In genomic region chr5:100772011-100772410, GRCh38 we compare ENCODE assay signal across 31 cellular contexts.
DNase-seq lines count a peak whose midpoint lies in the region; ATAC-seq, FAIRE-seq and TF ChIP-seq lines count a peak whose summit lies in the region.
"Had no signal": no experiment of that assay in that cellular context is flagged by ENCODE, and none has a peak within 500 bp of the region (broad histone marks: within the 10 kb centered on the region; RNA-seq: fewer than 3 reads in every experiment).

No MANE protein-coding gene starts in this region.

- no peaks in the 10 kb centered on the region for H3K9me2 ChIP-seq in GM23338 (ENCODE audit: insufficient read depth)

- H3K9me3 Mint-ChIP-seq in GM23338: peaks cover 4% of the 10 kb centered on the region; the same call in 1 of the 3 replicates
- H3K9me3 Mint-ChIP-seq in activated CD4-positive, alpha-beta memory T cell treated with anti-CD3 and anti-CD28 coated beads for 36 hours: no peaks in the 10 kb centered on the region
- H3K9me3 Mint-ChIP-seq: activated naive CD8-positive, alpha-beta T cell treated with anti-CD3 and anti-CD28 coated beads, Interleukin-2, amount 50 U/mL, for 24 hours; activated T-cell treated with anti-CD3 and anti-CD28 coated beads, Interleukin-2, amount 50 U/mL, for 24 hours; central memory CD8-positive, alpha-beta T cell; natural killer cell treated with Interleukin-12 subunit alpha and Interleukin-12 subunit beta and Interleukin-15 and Interleukin-18, amount 100 ng/mL, for 72 hours had no signal

- POLR2A ChIA-PET in H1 (lab: Charles Lee; ENCODE audit: partially characterized antibody): no interaction called here
- POLR2A ChIA-PET in activated CD4-positive, alpha-beta memory T cell treated with anti-CD3 and anti-CD28 coated beads for 36 hours (lab: Charles Lee): no interaction called here

- no peak overlapping the region for H2BK15ac ChIP-seq in H1 (ENCODE audit: low read length)

- H3F3A ChIP-seq in GM23338 (replicated peaks; ENCODE audit: low read depth): no peaks in the 10 kb centered on the region

- no peak for TF ChIP-seq CTCF in GM23338 (conservative IDR thresholded peaks at IDR 0.05; ENCODE audit: low read depth in 2 of 2)
- no peak for TF ChIP-seq CTCF in H1 (IDR thresholded peaks at IDR 0.05; ENCODE audit: control extremely low read depth in 1 of 3, insufficient read depth in 1 of 3, low read depth in 1 of 3, low read length in 3 of 3)

- no peak overlapping the region for H3K4me3 Mint-ChIP-seq in GM23338
- H3K4me3 Mint-ChIP-seq in activated CD4-positive, alpha-beta memory T cell treated with anti-CD3 and anti-CD28 coated beads for 36 hours: no peak overlapping the region
- H3K4me3 Mint-ChIP-seq: activated naive CD8-positive, alpha-beta T cell treated with anti-CD3 and anti-CD28 coated beads, Interleukin-2, amount 50 U/mL, for 24 hours; activated T-cell treated with anti-CD3 and anti-CD28 coated beads, Interleukin-2, amount 50 U/mL, for 24 hours; CD4-positive, CD25-positive, alpha-beta regulatory T cell; central memory CD8-positive, alpha-beta T cell; H9; natural killer cell treated with Interleukin-12 subunit alpha and Interleukin-12 subunit beta and Interleukin-15 and Interleukin-18, amount 100 ng/mL, for 72 hours; stimulated activated naive CD8-positive, alpha-beta T cell treated with anti-CD3 and anti-CD28 coated beads, Interleukin-15, amount 100 ng/mL, for 72 hours had no signal

- H3K4ac ChIP-seq in H1 (replicated peaks; ENCODE audit: insufficient read length, low read depth, low read length): no peak overlapping the region

- no peak for TF ChIP-seq POLR2A in H1 (IDR thresholded peaks at IDR 0.05; ENCODE audit: control extremely low read depth in 1 of 2, low read depth in 2 of 2, low read length in 2 of 2)

- no peak overlapping the region for H3K18ac ChIP-seq in H1 (ENCODE audit: extremely low read depth, low read length)

- H2BK5ac ChIP-seq in H1 (ENCODE audit: low read depth, low read length): no peak overlapping the region

- H3K27me3 ChIP-seq in GM23338 (ENCODE audit: insufficient read depth) (no peaks in the 10 kb centered on the region), H1 (replicated peaks in 1 of 4; ENCODE audit: control insufficient read depth in 3 of 4, extremely low read depth in 1 of 4, insufficient read depth in 3 of 4, low read length in 3 of 4) (no peaks in the 10 kb centered on the region)
- H3K27me3 ChIP-seq: thyroid gland, vagina had no signal

- no peaks in the 10 kb centered on the region for H4K20me1 ChIP-seq in GM23338 (replicated peaks; ENCODE audit: insufficient read depth)
- no peaks in the 10 kb centered on the region for H4K20me1 ChIP-seq in H1 (replicated peaks in 1 of 2; ENCODE audit: control insufficient read depth in 1 of 2, insufficient read depth in 2 of 2, low read length in 2 of 2)

- no peak overlapping the region for H3K23ac ChIP-seq in H1 (ENCODE audit: insufficient read length)

- H3K14ac ChIP-seq in H1 (ENCODE audit: insufficient read length): no peak overlapping the region

- H3K56ac ChIP-seq in H1 (replicated peaks; ENCODE audit: insufficient read length, low read depth, low read length): no peak overlapping the region

- H3K27me3 Mint-ChIP-seq in GM23338 (ENCODE audit: insufficient read depth, low read depth, poor library complexity): no peaks in the 10 kb centered on the region
- no peaks in the 10 kb centered on the region for H3K27me3 Mint-ChIP-seq in activated CD4-positive, alpha-beta memory T cell treated with anti-CD3 and anti-CD28 coated beads for 36 hours
- H3K27me3 Mint-ChIP-seq: activated naive CD8-positive, alpha-beta T cell treated with anti-CD3 and anti-CD28 coated beads, Interleukin-2, amount 50 U/mL, for 24 hours; CD4-positive, CD25-positive, alpha-beta regulatory T cell; central memory CD8-positive, alpha-beta T cell; stimulated activated naive CD8-positive, alpha-beta T cell treated with anti-CD3 and anti-CD28 coated beads, Interleukin-15, amount 100 ng/mL, for 72 hours had no signal

- H3K27ac ChIP-seq in GM23338 (ENCODE audit: low read depth) (no peak overlapping the region), H1 (ENCODE audit: low read depth, low read length) (no peak overlapping the region)
- H3K27ac ChIP-seq: 22Rv1, parathyroid adenoma, thyroid gland, vagina had no signal

- no peak overlapping the region for H2BK20ac ChIP-seq in H1 (ENCODE audit: low read length)

- H4K5ac ChIP-seq in H1 (ENCODE audit: insufficient read length, low read depth, low read length): no peak overlapping the region

- CTCF ChIA-PET in H1 (lab: Charles Lee; ENCODE audit: partially characterized antibody): interaction anchor here (0.6 to 1.7 kb wide), 5 partner anchors 11 to 892 kb away, joined by 3 to 6 read pairs (median 5); no protein-coding TSS in a partner anchor
- CTCF ChIA-PET in activated CD4-positive, alpha-beta memory T cell treated with anti-CD3 and anti-CD28 coated beads for 36 hours (lab: Charles Lee): interaction anchor here (1.2 to 1.6 kb wide), 2 partner anchors 16 to 131 kb away, joined by 5 to 7 read pairs; partner anchors contain the start of gene ST8SIA4

- no peak overlapping the region for H4K8ac ChIP-seq in H1 (ENCODE audit: extremely low read depth, insufficient read depth, low read length)

- H2BK12ac ChIP-seq in H1 (ENCODE audit: low read depth, low read length): no peak overlapping the region

- H3K4me3 ChIP-seq in GM23338: no peak overlapping the region
- no peak overlapping the region for H3K4me3 ChIP-seq in H1 (ENCODE audit: extremely low read depth in 1 of 4, insufficient read depth in 2 of 4, low read depth in 3 of 4, low read length in 4 of 4)
- H3K4me3 ChIP-seq: mucosa of descending colon, thyroid gland, vagina had no signal

- no peak overlapping the region for H4K91ac ChIP-seq in H1 (replicated peaks; ENCODE audit: insufficient read length, low read length)

- intact Hi-C loops in activated CD4-positive, alpha-beta memory T cell treated with anti-CD3 and anti-CD28 coated beads for 36 hours (cut with micrococcal nuclease): no loop called here
- intact Hi-C loops in Right ventricle myocardium inferior (cut with DNase I): no loop called here

- no peaks in the 10 kb centered on the region for H3K23me2 ChIP-seq in H1 (ENCODE audit: low read depth, low read length)

- H3K79me1 ChIP-seq in H1 (ENCODE audit: low read depth, low read length): no peaks in the 10 kb centered on the region

- no peaks in the 10 kb centered on the region for H3K79me2 ChIP-seq in GM23338 (replicated peaks; ENCODE audit: insufficient read depth)
- H3K79me2 ChIP-seq in H1 (ENCODE audit: control insufficient read depth in 1 of 2, insufficient read depth in 2 of 2, low read length in 2 of 2): no peaks in the 10 kb centered on the region
- H3K79me2 ChIP-seq: parathyroid adenoma had no signal

- TF ChIP-seq EP300 in H1 (IDR thresholded peaks at IDR 0.05; ENCODE audit: borderline replicate concordance in 1 of 2, low read depth in 2 of 2, low read length in 2 of 2): no peak

- no peak for TF ChIP-seq RAD21 in H1 (IDR thresholded peaks at IDR 0.05 in 1 of 2, conservative IDR thresholded peaks at IDR 0.05 in 1 of 2; ENCODE audit: low read depth in 2 of 2, low read length in 2 of 2)

- H3K4me1 Mint-ChIP-seq in GM23338: peaks cover 16% of the 10 kb centered on the region; the same call in 2 of the 3 replicates
- H3K4me1 Mint-ChIP-seq in activated CD4-positive, alpha-beta memory T cell treated with anti-CD3 and anti-CD28 coated beads for 36 hours (ENCODE audit: low read depth): peaks cover 2% of the 10 kb centered on the region
- H3K4me1 Mint-ChIP-seq: central memory CD8-positive, alpha-beta T cell had no signal

- no peak for FAIRE-seq in H1 (lab: Jason Lieb, UNC)
- FAIRE-seq: frontal cortex, small intestine had no signal

- 95% methylated on average over 3 of the region's 3 CpGs; no CpG with 5 or more reads in 1 of the 2 experiments for WGBS in H1 (ENCODE audit: extremely low coverage in 1 of 2, insufficient coverage in 1 of 2, insufficient read length in 1 of 2, insufficient replicate concordance in 2 of 2, low coverage in 1 of 2, low lambda C conversion rate in 2 of 2, missing lambda C conversion rate in 1 of 2), 2 experiments

- H2AFZ ChIP-seq in GM23338 (peak overlapping the region; percentile 95; the same call in 1 of the 2 replicates), H1 (ENCODE audit: low read length) (peak overlapping the region; percentile 22; the same call in 1 of the 2 replicates)
- H2AFZ ChIP-seq: parathyroid adenoma had no signal

- 0 out of 2 replicates have a peak overlapping the region, but pooled peaks have one; percentile 27 for H3K4me2 ChIP-seq in GM23338
- H3K4me2 ChIP-seq in H1 (ENCODE audit: insufficient read depth in 1 of 2, low read depth in 2 of 2, low read length in 2 of 2): no peak overlapping the region

- no peak overlapping the region for H2BK120ac ChIP-seq in H1 (replicated peaks; ENCODE audit: low read depth, low read length)

- H3K36me3 Mint-ChIP-seq in GM23338 (ENCODE audit: low read depth): peaks cover 4% of the 10 kb centered on the region; the same call in 1 of the 3 replicates
- H3K36me3 Mint-ChIP-seq in activated CD4-positive, alpha-beta memory T cell treated with anti-CD3 and anti-CD28 coated beads for 36 hours: no peaks in the 10 kb centered on the region
- H3K36me3 Mint-ChIP-seq: CD4-positive, CD25-positive, alpha-beta regulatory T cell had no signal

- no peak overlapping the region for H3K27ac Mint-ChIP-seq in GM23338
- no peak overlapping the region for H3K27ac Mint-ChIP-seq in activated CD4-positive, alpha-beta memory T cell treated with anti-CD3 and anti-CD28 coated beads for 36 hours
- H3K27ac Mint-ChIP-seq: activated naive CD8-positive, alpha-beta T cell treated with anti-CD3 and anti-CD28 coated beads, Interleukin-2, amount 50 U/mL, for 24 hours; activated T-cell treated with anti-CD3 and anti-CD28 coated beads, Interleukin-2, amount 50 U/mL, for 24 hours; CD4-positive, CD25-positive, alpha-beta regulatory T cell; natural killer cell treated with Interleukin-12 subunit alpha and Interleukin-12 subunit beta and Interleukin-15 and Interleukin-18, amount 100 ng/mL, for 72 hours; stimulated activated naive CD8-positive, alpha-beta T cell treated with anti-CD3 and anti-CD28 coated beads, Interleukin-15, amount 100 ng/mL, for 72 hours had no signal

- H3K36me3 ChIP-seq in GM23338 (ENCODE audit: insufficient read depth) (no peaks in the 10 kb centered on the region), H1 (ENCODE audit: control insufficient read depth in 2 of 4, insufficient read depth in 4 of 4, low read length in 3 of 4) (no peaks in the 10 kb centered on the region)
- H3K36me3 ChIP-seq: thyroid gland, vagina had no signal

- no peak overlapping the region for H2AK5ac ChIP-seq in H1 (ENCODE audit: low read depth, low read length)

- H3K4me1 ChIP-seq in GM23338 (ENCODE audit: insufficient read depth): peaks cover 11% of the 10 kb centered on the region; the same call in 1 of the 2 replicates
- peaks cover 0 to 4% (median under 1%) of the 10 kb centered on the region in 4 experiments; a peak in 2 of 7 replicates for H3K4me1 ChIP-seq in H1 (replicated peaks in 1 of 4; ENCODE audit: control insufficient read depth in 3 of 4, insufficient read depth in 4 of 4, low read length in 3 of 4)
- H3K4me1 ChIP-seq: parathyroid adenoma, vagina had no signal

- no peak overlapping the region for H3K9ac ChIP-seq in H1 (replicated peaks in 1 of 4; ENCODE audit: extremely low read depth in 1 of 4, low read depth in 3 of 4, low read length in 3 of 4)
- H3K9ac ChIP-seq: parathyroid adenoma had no signal

- DNase-seq in DMS153 (lab: John Stamatoyannopoulos, UW): peak; percentile 16
- DNase-seq in DMS153 treated with DMSO at 0.1 percent for 48 hours (lab: John Stamatoyannopoulos, UW; ENCODE audit: unreplicated experiment): no peak
- DNase-seq in GM23338 (ENCODE audit: low spot score): no peak
- peak; percentile 20 for DNase-seq in NCI-H510A (lab: John Stamatoyannopoulos, UW)
- no peak for DNase-seq in H1 (ENCODE audit: low read depth in 1 of 2, low spot score in 2 of 2)
- no peak for DNase-seq in activated CD4-positive, alpha-beta memory T cell treated with anti-CD3 and anti-CD28 coated beads for 36 hours
- DNase-seq in Right ventricle myocardium inferior (ENCODE audit: missing footprints): no peak
- DNase-seq: activated CD4-positive, alpha-beta T cell treated with anti-CD3 and anti-CD28 coated beads for 4 hours; activated gamma-delta T cell treated with Interleukin-2 at 50 U/mL for 16 hours; activated naive CD8-positive, alpha-beta T cell treated with anti-CD3 and anti-CD28 coated beads, Interleukin-2, amount 50 U/mL, for 24 hours; activated T-cell treated with anti-CD3 and anti-CD28 coated beads, Interleukin-2, amount 50 U/mL, for 24 hours; CD4-positive, CD25-positive, alpha-beta regulatory T cell; dermis blood vessel endothelial cell; H9; Karpas-422; mucosa of descending colon; NCI-H2029 treated with DMSO at 0.1 percent for 48 hours; RPMI8226; small intestine; stimulated activated CD4-positive, alpha-beta T cell treated with anti-CD3 and anti-CD28 coated beads, Interleukin-1b, Interleukin-23, amount 100 ng/mL, for 48 hours; stimulated activated CD8-positive, alpha-beta memory T cell treated with anti-CD3 and anti-CD28 coated beads, Interleukin-4, amount 100 ng/mL, for 48 hours; stimulated activated naive CD8-positive, alpha-beta T cell treated with anti-CD3 and anti-CD28 coated beads, Interleukin-15, amount 100 ng/mL, for 72 hours had no signal

- no peak for ATAC-seq in GM23338
- no peak for ATAC-seq in GM21717 (IDR thresholded peaks at IDR 0.05; ENCODE audit: unreplicated experiment)
- ATAC-seq in Right ventricle myocardium inferior: no peak
- ATAC-seq: activated naive CD8-positive, alpha-beta T cell treated with anti-CD3 and anti-CD28 coated beads, Interleukin-2, amount 50 U/mL, for 24 hours; mucosa of descending colon; natural killer cell treated with Interleukin-12 subunit alpha and Interleukin-12 subunit beta and Interleukin-15 and Interleukin-18, amount 100 ng/mL, for 72 hours; SK-N-SH treated with all-trans-retinoic acid at 6 μM for 48 hours; stimulated activated naive CD8-positive, alpha-beta T cell treated with anti-CD3 and anti-CD28 coated beads, Interleukin-15, amount 100 ng/mL, for 72 hours had no signal

- H3K9me3 ChIP-seq in H1 (ENCODE audit: insufficient read depth in 2 of 2, low read depth in 1 of 2, low read length in 1 of 2): no peaks in the 10 kb centered on the region
- H3K9me3 ChIP-seq: mucosa of descending colon, thyroid gland, vagina had no signal

Comparison
In these comparisons a context has a peak if more than half of its experiments do, and no peak if none do; other contexts are left out.
1. DNase-seq: peak in DMS153 (single experiment) and NCI-H510A (single experiment); none in DMS153 treated with DMSO at 0.1 percent for 48 hours (single experiment), GM23338 (single experiment), H1 (0 of 2), activated CD4-positive, alpha-beta memory T cell treated with anti-CD3 and anti-CD28 coated beads for 36 hours (single experiment) and Right ventricle myocardium inferior (single experiment).